ENCODE assay signal across 1 cellular context in the genomic region with DNA sequence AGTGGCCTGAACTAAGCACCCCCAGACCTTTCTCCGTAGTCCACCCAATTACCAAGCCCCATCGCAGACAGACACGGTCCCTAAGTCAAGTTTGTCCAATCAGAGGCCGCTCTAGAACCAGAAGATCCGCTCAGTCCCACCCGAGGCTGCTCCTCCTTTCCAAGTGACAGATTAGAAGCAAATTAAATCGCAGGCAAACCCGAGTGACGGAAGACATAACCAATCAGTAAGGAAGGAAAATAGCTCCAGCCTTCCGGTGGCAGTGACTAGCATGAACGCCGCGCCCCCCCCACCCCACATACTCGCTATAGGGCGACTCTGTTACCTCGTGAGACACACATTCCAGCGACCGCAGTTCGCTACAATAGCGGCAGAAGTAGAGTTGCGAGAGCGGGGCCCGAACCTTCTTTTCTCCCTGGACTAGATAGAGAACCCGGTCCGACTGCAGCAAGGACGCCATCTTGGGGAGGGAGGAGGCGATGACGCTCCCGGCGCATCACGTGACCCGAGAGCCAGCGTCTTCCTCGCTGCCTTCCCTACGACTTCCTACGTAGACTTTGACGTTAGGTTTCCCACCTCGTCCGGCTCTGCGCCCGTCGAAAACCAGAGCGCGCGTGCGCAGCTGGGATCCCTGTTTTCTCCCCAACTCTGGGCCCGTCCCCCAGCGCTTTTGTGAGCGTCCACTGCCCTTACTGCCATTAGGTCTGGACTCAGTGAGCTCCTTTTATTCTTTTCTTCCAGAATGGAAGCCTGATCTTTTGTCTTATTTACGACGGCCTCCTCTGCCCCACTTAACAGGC.
TF ChIP-seq lines count a peak whose summit lies in the region.

Gene DCTN4 (minus strand): TSS at position 484 of the 800 bp plus-strand sequence. CDS start 24 bp downstream, at position 460.

TF ChIP-seq in HepG2, 621 proteins besides CTCF, POLR2A, EP300 and RAD21 (continued from another document and continues in another):
- no peak for TF ChIP-seq CENPT (CRISPR knock-in tag; IDR thresholded peaks at IDR 0.05; ENCODE audit: low read depth)
- peak; percentile 41; the same call in 1 of the 2 replicates for TF ChIP-seq TBX3 (IDR thresholded peaks at IDR 0.05; ENCODE audit: borderline replicate concordance)
- TF ChIP-seq MYC (CRISPR knock-in tag; IDR thresholded peaks at IDR 0.05; ENCODE audit: borderline replicate concordance), result peak; percentile 64
- TF ChIP-seq ZNF564 (CRISPR knock-in tag; IDR thresholded peaks at IDR 0.05), result 0 out of 2 replicates have a peak, but pooled peaks have one; percentile 36
- no peak for TF ChIP-seq MTF1 (CRISPR knock-in tag; IDR thresholded peaks at IDR 0.05)
- TF ChIP-seq KAT8 (CRISPR knock-in tag; IDR thresholded peaks at IDR 0.05), result peak; percentile 84
- no peak for TF ChIP-seq FLYWCH1 (CRISPR knock-in tag; IDR thresholded peaks at IDR 0.05)
- TF ChIP-seq MED1 (CRISPR knock-in tag; IDR thresholded peaks at IDR 0.05), result peak; percentile 14; the same call in 1 of the 2 replicates
- peak; percentile 96 for TF ChIP-seq PBX2 (CRISPR knock-in tag; IDR thresholded peaks at IDR 0.05)
- TF ChIP-seq ZNF496 (CRISPR knock-in tag; IDR thresholded peaks at IDR 0.05; ENCODE audit: insufficient replicate concordance), result no peak
- TF ChIP-seq ZNF317 (CRISPR knock-in tag; IDR thresholded peaks at IDR 0.05), result peak; percentile 47; the same call in 1 of the 2 replicates
- TF ChIP-seq ZFX (CRISPR knock-in tag; IDR thresholded peaks at IDR 0.05; ENCODE audit: low read depth), result peak; percentile 78
- TF ChIP-seq ZNF883 (CRISPR knock-in tag; IDR thresholded peaks at IDR 0.05; ENCODE audit: not compliant biosample characterization), result peak; percentile 62
- TF ChIP-seq, protein P1, sequence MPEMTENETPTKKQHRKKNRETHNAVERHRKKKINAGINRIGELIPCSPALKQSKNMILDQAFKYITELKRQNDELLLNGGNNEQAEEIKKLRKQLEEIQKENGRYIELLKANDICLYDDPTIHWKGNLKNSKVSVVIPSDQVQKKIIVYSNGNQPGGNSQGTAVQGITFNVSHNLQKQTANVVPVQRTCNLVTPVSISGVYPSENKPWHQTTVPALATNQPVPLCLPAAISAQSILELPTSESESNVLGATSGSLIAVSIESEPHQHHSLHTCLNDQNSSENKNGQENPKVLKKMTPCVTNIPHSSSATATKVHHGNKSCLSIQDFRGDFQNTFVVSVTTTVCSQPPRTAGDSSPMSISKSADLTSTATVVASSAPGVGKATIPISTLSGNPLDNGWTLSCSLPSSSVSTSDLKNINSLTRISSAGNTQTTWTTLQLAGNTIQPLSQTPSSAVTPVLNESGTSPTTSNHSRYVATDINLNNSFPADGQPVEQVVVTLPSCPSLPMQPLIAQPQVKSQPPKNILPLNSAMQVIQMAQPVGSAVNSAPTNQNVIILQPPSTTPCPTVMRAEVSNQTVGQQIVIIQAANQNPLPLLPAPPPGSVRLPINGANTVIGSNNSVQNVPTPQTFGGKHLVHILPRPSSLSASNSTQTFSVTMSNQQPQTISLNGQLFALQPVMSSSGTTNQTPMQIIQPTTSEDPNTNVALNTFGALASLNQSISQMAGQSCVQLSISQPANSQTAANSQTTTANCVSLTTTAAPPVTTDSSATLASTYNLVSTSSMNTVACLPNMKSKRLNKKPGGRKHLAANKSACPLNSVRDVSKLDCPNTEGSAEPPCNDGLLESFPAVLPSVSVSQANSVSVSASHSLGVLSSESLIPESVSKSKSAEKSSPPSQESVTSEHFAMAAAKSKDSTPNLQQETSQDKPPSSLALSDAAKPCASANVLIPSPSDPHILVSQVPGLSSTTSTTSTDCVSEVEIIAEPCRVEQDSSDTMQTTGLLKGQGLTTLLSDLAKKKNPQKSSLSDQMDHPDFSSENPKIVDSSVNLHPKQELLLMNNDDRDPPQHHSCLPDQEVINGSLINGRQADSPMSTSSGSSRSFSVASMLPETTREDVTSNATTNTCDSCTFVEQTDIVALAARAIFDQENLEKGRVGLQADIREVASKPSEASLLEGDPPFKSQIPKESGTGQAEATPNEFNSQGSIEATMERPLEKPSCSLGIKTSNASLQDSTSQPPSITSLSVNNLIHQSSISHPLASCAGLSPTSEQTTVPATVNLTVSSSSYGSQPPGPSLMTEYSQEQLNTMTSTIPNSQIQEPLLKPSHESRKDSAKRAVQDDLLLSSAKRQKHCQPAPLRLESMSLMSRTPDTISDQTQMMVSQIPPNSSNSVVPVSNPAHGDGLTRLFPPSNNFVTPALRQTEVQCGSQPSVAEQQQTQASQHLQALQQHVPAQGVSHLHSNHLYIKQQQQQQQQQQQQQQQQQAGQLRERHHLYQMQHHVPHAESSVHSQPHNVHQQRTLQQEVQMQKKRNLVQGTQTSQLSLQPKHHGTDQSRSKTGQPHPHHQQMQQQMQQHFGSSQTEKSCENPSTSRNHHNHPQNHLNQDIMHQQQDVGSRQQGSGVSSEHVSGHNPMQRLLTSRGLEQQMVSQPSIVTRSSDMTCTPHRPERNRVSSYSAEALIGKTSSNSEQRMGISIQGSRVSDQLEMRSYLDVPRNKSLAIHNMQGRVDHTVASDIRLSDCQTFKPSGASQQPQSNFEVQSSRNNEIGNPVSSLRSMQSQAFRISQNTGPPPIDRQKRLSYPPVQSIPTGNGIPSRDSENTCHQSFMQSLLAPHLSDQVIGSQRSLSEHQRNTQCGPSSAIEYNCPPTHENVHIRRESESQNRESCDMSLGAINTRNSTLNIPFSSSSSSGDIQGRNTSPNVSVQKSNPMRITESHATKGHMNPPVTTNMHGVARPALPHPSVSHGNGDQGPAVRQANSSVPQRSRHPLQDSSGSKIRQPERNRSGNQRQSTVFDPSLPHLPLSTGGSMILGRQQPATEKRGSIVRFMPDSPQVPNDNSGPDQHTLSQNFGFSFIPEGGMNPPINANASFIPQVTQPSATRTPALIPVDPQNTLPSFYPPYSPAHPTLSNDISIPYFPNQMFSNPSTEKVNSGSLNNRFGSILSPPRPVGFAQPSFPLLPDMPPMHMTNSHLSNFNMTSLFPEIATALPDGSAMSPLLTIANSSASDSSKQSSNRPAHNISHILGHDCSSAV (CRISPR knock-in tag; IDR thresholded peaks at IDR 0.05; ENCODE audit: borderline replicate concordance), result no peak
- TF ChIP-seq ZMYM2 (CRISPR knock-in tag; IDR thresholded peaks at IDR 0.05), result peak; percentile 67; the same call in 1 of the 2 replicates
- no peak for TF ChIP-seq HDAC6 (IDR thresholded peaks at IDR 0.05; ENCODE audit: low read depth, low read length)
- TF ChIP-seq ASH2L (IDR thresholded peaks at IDR 0.05; ENCODE audit: insufficient read length, low read depth, low read length), result peak; percentile 99
- TF ChIP-seq, protein P2, sequence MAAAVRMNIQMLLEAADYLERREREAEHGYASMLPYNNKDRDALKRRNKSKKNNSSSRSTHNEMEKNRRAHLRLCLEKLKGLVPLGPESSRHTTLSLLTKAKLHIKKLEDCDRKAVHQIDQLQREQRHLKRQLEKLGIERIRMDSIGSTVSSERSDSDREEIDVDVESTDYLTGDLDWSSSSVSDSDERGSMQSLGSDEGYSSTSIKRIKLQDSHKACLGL (CRISPR knock-in tag; IDR thresholded peaks at IDR 0.05), result 0 out of 2 replicates have a peak, but pooled peaks have one; percentile 13
- TF ChIP-seq ZNF350 (CRISPR knock-in tag; IDR thresholded peaks at IDR 0.05; ENCODE audit: borderline replicate concordance, low read depth), result peak; percentile 83; the same call in 1 of the 2 replicates
- TF ChIP-seq, protein P3, sequence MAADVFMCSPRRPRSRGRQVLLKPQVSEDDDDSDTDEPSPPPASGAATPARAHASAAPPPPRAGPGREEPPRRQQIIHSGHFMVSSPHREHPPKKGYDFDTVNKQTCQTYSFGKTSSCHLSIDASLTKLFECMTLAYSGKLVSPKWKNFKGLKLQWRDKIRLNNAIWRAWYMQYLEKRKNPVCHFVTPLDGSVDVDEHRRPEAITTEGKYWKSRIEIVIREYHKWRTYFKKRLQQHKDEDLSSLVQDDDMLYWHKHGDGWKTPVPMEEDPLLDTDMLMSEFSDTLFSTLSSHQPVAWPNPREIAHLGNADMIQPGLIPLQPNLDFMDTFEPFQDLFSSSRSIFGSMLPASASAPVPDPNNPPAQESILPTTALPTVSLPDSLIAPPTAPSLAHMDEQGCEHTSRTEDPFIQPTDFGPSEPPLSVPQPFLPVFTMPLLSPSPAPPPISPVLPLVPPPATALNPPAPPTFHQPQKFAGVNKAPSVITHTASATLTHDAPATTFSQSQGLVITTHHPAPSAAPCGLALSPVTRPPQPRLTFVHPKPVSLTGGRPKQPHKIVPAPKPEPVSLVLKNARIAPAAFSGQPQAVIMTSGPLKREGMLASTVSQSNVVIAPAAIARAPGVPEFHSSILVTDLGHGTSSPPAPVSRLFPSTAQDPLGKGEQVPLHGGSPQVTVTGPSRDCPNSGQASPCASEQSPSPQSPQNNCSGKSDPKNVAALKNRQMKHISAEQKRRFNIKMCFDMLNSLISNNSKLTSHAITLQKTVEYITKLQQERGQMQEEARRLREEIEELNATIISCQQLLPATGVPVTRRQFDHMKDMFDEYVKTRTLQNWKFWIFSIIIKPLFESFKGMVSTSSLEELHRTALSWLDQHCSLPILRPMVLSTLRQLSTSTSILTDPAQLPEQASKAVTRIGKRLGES (CRISPR knock-in tag; IDR thresholded peaks at IDR 0.05; ENCODE audit: borderline replicate concordance), result no peak
- TF ChIP-seq, protein P4, sequence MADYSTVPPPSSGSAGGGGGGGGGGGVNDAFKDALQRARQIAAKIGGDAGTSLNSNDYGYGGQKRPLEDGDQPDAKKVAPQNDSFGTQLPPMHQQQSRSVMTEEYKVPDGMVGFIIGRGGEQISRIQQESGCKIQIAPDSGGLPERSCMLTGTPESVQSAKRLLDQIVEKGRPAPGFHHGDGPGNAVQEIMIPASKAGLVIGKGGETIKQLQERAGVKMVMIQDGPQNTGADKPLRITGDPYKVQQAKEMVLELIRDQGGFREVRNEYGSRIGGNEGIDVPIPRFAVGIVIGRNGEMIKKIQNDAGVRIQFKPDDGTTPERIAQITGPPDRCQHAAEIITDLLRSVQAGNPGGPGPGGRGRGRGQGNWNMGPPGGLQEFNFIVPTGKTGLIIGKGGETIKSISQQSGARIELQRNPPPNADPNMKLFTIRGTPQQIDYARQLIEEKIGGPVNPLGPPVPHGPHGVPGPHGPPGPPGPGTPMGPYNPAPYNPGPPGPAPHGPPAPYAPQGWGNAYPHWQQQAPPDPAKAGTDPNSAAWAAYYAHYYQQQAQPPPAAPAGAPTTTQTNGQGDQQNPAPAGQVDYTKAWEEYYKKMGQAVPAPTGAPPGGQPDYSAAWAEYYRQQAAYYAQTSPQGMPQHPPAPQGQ (CRISPR knock-in tag; IDR thresholded peaks at IDR 0.05; ENCODE audit: borderline replicate concordance), result no peak
- 0 out of 2 replicates have a peak, but pooled peaks have one; percentile 55 for TF ChIP-seq ZNF329 (CRISPR knock-in tag; IDR thresholded peaks at IDR 0.05; ENCODE audit: low read depth)
- peak; percentile 32; the same call in 1 of the 2 replicates for TF ChIP-seq HOXA5 (CRISPR knock-in tag; IDR thresholded peaks at IDR 0.05)
- TF ChIP-seq IRX3 (CRISPR knock-in tag; IDR thresholded peaks at IDR 0.05; ENCODE audit: borderline replicate concordance, low read depth), result no peak; the same call in 1 of the 2 replicates
- no peak for TF ChIP-seq HNRNPL (IDR thresholded peaks at IDR 0.05; ENCODE audit: low read depth, low read length)
- TF ChIP-seq KLF11 (CRISPR knock-in tag; IDR thresholded peaks at IDR 0.05), result no peak
- peak in 1 of 2 experiments; percentile 84; a peak in 3 of 4 replicates for TF ChIP-seq HMGXB4 (CRISPR knock-in tag; IDR thresholded peaks at IDR 0.05; ENCODE audit: borderline replicate concordance in 1 of 2, low read depth in 1 of 2)
- TF ChIP-seq, protein P5, sequence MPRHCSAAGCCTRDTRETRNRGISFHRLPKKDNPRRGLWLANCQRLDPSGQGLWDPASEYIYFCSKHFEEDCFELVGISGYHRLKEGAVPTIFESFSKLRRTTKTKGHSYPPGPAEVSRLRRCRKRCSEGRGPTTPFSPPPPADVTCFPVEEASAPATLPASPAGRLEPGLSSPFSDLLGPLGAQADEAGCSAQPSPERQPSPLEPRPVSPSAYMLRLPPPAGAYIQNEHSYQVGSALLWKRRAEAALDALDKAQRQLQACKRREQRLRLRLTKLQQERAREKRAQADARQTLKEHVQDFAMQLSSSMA (CRISPR knock-in tag; IDR thresholded peaks at IDR 0.05), result peak; percentile 27; the same call in 1 of the 2 replicates
- peak; percentile 77; the same call in 1 of the 2 replicates for TF ChIP-seq ZNF230 (CRISPR knock-in tag; IDR thresholded peaks at IDR 0.05)
- TF ChIP-seq, protein P6, sequence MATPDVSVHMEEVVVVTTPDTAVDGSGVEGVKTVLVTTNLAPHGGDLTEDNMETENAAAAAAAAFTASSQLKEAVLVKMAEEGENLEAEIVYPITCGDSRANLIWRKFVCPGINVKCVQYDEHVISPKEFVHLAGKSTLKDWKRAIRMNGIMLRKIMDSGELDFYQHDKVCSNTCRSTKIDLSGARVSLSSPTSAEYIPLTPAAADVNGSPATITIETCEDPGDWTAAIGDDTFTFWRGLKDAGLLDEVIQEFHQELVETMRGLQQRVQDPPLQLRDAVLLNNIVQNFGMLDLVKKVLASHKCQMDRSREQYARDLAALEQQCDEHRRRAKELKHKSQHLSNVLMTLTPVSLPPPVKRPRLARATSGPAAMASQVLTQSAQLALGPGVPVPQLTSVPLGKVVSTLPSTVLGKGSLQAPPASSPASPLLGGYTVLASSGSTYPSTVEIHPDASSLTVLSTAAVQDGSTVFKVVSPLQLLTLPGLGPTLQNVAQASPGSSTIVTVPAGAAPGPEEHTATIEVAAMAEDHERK (CRISPR knock-in tag; IDR thresholded peaks at IDR 0.05; ENCODE audit: low read depth), result peak; percentile 84
- no peak for TF ChIP-seq ZNF660 (CRISPR knock-in tag; IDR thresholded peaks at IDR 0.05; ENCODE audit: borderline replicate concordance, low read depth)
